In the genomic region with DNA sequence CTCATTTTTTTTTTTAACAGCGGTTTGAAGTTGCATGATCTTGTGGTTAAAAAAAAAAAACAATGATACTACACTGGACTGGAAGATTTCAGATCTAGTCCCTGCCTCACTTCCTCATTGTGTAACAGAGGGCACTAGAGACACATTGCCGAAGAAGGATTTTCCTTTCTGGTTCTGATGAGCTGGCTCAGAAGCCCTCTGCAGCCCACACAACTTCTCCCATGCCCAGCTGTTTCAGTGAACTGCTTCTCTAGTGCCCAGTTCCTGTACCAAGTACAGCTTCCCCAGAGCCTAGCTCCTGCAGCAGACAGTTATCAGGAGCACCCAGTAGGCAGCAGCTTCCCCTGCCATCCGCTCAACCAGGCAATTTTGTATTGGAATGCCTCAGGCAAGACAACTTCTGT, we compare ENCODE assay signal across 9 cellular contexts. TPM values are rescaled to one million over a fixed set of nuclear protein-coding genes. Genes with fewer than 3 reads are reported as not detected.
DNase-seq lines count a peak whose midpoint lies in the region; ATAC-seq, FAIRE-seq and TF ChIP-seq lines count a peak whose summit lies in the region.
"Had no signal": no experiment of that assay in that cellular context is flagged by ENCODE, and none has a peak within 500 bp of the region (broad histone marks: within the 10 kb centered on the region; RNA-seq: fewer than 3 reads in every experiment).

No MANE protein-coding gene starts in this region.

- H3K36me3 ChIP-seq in pancreas (no peaks in the 10 kb centered on the region), esophagus muscularis mucosa (no peaks in the 10 kb centered on the region)

- no peak for TF ChIP-seq POLR2A in GM12892 (IDR thresholded peaks at IDR 0.05; ENCODE audit: low read depth, low read length)
- no peak for TF ChIP-seq POLR2A in esophagus muscularis mucosa (IDR thresholded peaks at IDR 0.05; ENCODE audit: low read depth)

- H3K4me3 ChIP-seq in pancreas (no peak overlapping the region), esophagus muscularis mucosa (no peak overlapping the region)

- H3K9me3 ChIP-seq in pancreas: no peaks in the 10 kb centered on the region
- H3K9me3 ChIP-seq in esophagus muscularis mucosa: no peaks in the 10 kb centered on the region

- H3K27ac ChIP-seq in pancreas (no peak overlapping the region), esophagus muscularis mucosa (replicated peaks in 1 of 4) (no peak overlapping the region)

- no peak for TF ChIP-seq EP300 in esophagus muscularis mucosa (IDR thresholded peaks at IDR 0.05)

- intact Hi-C loops in pancreas (cut with DNase I): no loop called here
- intact Hi-C loops in esophagus muscularis mucosa (cut with DNase I): no loop called here

- 71 to 77% methylated on average over 3 of the region's 3 CpGs for WGBS in pancreas, 2 donors
- WGBS in esophagus muscularis mucosa: 61% methylated on average over 3 of the region's 3 CpGs

- no peaks in the 10 kb centered on the region for H3K4me1 ChIP-seq in pancreas
- H3K4me1 ChIP-seq in esophagus muscularis mucosa: no peaks in the 10 kb centered on the region

- FAIRE-seq in pancreas (lab: Jason Lieb, UNC): no peak
- FAIRE-seq in GM12892 (lab: Jason Lieb, UNC): no peak

- TF ChIP-seq CTCF in pancreas (IDR thresholded peaks at IDR 0.05) (no peak), esophagus muscularis mucosa (IDR thresholded peaks at IDR 0.05) (no peak)

- in situ Hi-C loops in ACHN (cut with HindIII; ENCODE audit: low pct_ligation_motif_present, low pct_unique_long_range_greater_than_20kb, low sequenced_read_pairs): no loop called here

- H3K27me3 ChIP-seq in pancreas (no peaks in the 10 kb centered on the region), esophagus muscularis mucosa (no peaks in the 10 kb centered on the region)

- DNase-seq in NOMO-1 treated with DMSO at 0.1 percent for 48 hours (lab: John Stamatoyannopoulos, UW; ENCODE audit: unreplicated experiment) (peak; percentile 96), pancreas (no peak), GM12892 (ENCODE audit: insufficient read length) (no peak), NCI-H82 treated with DMSO at 0.1 percent for 48 hours (lab: John Stamatoyannopoulos, UW; ENCODE audit: unreplicated experiment) (no peak), esophagus muscularis mucosa (ENCODE audit: extremely low spot score) (no peak), ACHN (no peak)

- ATAC-seq in GM18907 (IDR thresholded peaks at IDR 0.05; ENCODE audit: unreplicated experiment) (peak; percentile 92), HG02840 (IDR thresholded peaks at IDR 0.05; ENCODE audit: low FRiP score, unreplicated experiment) (peak; percentile 67), pancreas (peak in 3 of 4 donors; percentile 25 to 82 (median 76))

RNA-seq across cellular contexts. Expression of a gene that starts 29.5 kb away (rescaled TPM):
- total RNA-seq in pancreas (1 to 10 TPM; 3.2 to 5.4 (median 4.5) TPM), esophagus muscularis mucosa (10 to 100 TPM; 13.4 to 20.8 (median 17.2) TPM)
- 1 to 10 TPM; 1.3 to 3.3 TPM for polyA plus RNA-seq in pancreas
- polyA plus RNA-seq in GM12892 (2012; ENCODE audit: missing spikeins): 2.1 TPM
- total RNA-seq: LHCN-M2 had no signal
